Comparison of ENCODE assay signal across 14 cellular contexts in the genomic region with DNA sequence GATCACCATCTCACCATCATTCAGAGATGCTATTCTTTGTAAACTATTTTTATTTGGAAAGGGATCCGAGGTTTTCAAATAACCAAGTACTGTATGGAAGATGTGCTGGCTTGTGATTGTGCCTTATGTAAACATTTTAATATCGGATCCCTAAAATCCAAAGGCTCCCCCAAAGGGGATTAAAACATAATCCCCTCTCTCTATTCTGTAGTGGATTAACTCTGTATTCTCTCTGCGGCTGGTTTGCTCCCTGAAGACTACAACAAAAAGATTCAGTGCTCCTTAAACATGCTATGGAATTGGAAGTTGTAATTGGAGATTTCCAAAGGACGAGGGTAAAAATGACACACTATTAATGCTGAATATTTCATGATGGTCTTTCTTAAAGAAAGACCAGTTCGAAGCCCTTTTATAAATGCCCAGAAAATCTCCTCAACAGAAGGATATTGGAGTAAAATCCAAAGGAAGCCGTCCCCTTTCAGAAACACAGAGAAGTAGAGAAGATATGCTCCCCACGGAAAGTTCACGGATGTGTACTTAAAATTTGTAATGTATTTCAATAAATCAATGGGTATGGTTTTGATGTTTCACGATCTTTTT. TPM values are rescaled to one million over a fixed set of nuclear protein-coding genes. Genes with fewer than 3 reads are reported as not detected.
A peak's percentile ranks its signal among the peaks of the same experiment; 100 is the strongest.
DNase-seq lines count a peak whose midpoint lies in the region; ATAC-seq and TF ChIP-seq lines count a peak whose summit lies in the region.
"Had no signal": no experiment of that assay in that cellular context is flagged by ENCODE, and none has a peak within 500 bp of the region (broad histone marks: within the 10 kb centered on the region; RNA-seq: fewer than 3 reads in every experiment).

No MANE protein-coding gene starts in this region.

- H3K9me3 ChIP-seq in gastroesophageal sphincter = no peaks in the 10 kb centered on the region
- H3K9me3 ChIP-seq: adrenal gland, neutrophil had no signal

- no peak for ATAC-seq in gastroesophageal sphincter
- no peak for ATAC-seq in sciatic nerve

- DNase-seq in EH (ENCODE audit: low read depth) (peak; percentile 50), NCI-H82 (lab: John Stamatoyannopoulos, UW) (peak; percentile 91), retinal pigment epithelial cell (ENCODE audit: low read depth) (no peak), NCI-H69 (lab: John Stamatoyannopoulos, UW) (no peak), cortex of kidney (lab: John Stamatoyannopoulos, UW) (no peak), sciatic nerve (ENCODE audit: low spot score) (no peak)
- DNase-seq in activated effector memory CD4-positive, alpha-beta T cell treated with Interleukin-2 at 50 U/mL for 16 hours = no peak
- DNase-seq: activated CD4-positive, CD25-positive, alpha-beta regulatory T cell treated with anti-CD3 and anti-CD28 coated beads, Interleukin-2, amount 50 U/mL, for 72 hours; NCI-H1694 treated with DMSO at 0.1 percent for 48 hours; NCI-H526 treated with DMSO at 0.1 percent for 48 hours; RPMI8226 had no signal

- intact Hi-C loops in sciatic nerve (cut with DNase I) = no loop called here

- no peak for TF ChIP-seq EP300 in gastroesophageal sphincter (IDR thresholded peaks at IDR 0.05)

- H3K27ac ChIP-seq in gastroesophageal sphincter = peak overlapping the region; percentile 19 to 85 (median 82)
- H3K27ac ChIP-seq: neutrophil had no signal

- no peaks in the 10 kb centered on the region for H3K27me3 ChIP-seq in gastroesophageal sphincter
- H3K27me3 ChIP-seq: adrenal gland had no signal

- 54 to 68% methylated on average over 8 to 9 of the region's 9 CpGs for WGBS in gastroesophageal sphincter (ENCODE audit: low coverage in 1 of 2), 2 donors

- no peaks in the 10 kb centered on the region for H3K36me3 ChIP-seq in gastroesophageal sphincter
- H3K36me3 ChIP-seq: adrenal gland, neutrophil had no signal

- TF ChIP-seq CTCF in gastroesophageal sphincter (IDR thresholded peaks at IDR 0.05) = no peak
- no peak for TF ChIP-seq CTCF in retinal pigment epithelial cell (conservative IDR thresholded peaks at IDR 0.05; ENCODE audit: low read depth, low read length)

- H3K4me3 ChIP-seq in gastroesophageal sphincter (peak overlapping the region; percentile 28 to 54), retinal pigment epithelial cell (ENCODE audit: low read length) (peak overlapping the region; percentile 96)

- H3K4me1 ChIP-seq in gastroesophageal sphincter = no peaks in the 10 kb centered on the region
- H3K4me1 ChIP-seq: adrenal gland had no signal

- TF ChIP-seq POLR2A in gastroesophageal sphincter (IDR thresholded peaks at IDR 0.05) = no peak

RNA-seq across cellular contexts. Expression of a gene that starts 6.6 kb away (rescaled TPM):
- total RNA-seq in gastroesophageal sphincter (1 to 10 TPM; 1.1 to 3.3 (median 2.2) TPM), sciatic nerve (1.5 TPM)

Comparison
In these comparisons a context has a peak if more than half of its experiments do, and no peak if none do; other contexts are left out.
1. DNase-seq: peak in EH (single experiment) and NCI-H82 (single experiment); none in retinal pigment epithelial cell (single experiment), NCI-H69 (single experiment), cortex of kidney (single experiment), sciatic nerve (single experiment) and activated effector memory CD4-positive, alpha-beta T cell treated with Interleukin-2 at 50 U/mL for 16 hours (single experiment).